1 cellular context compared by ENCODE assay signal in genomic region chr22:40239345-40239683, GRCh38.
TF ChIP-seq lines count a peak whose summit lies in the region.

No MANE protein-coding gene starts in this region.

TF ChIP-seq in HCT116, 20 proteins besides CTCF, POLR2A, EP300 and RAD21 (continued from another document):
- TF ChIP-seq SP1 (IDR thresholded peaks at IDR 0.05; ENCODE audit: low read depth) (no peak), SIN3A (IDR thresholded peaks at IDR 0.05; ENCODE audit: low read depth) (no peak), SRF (IDR thresholded peaks at IDR 0.05; ENCODE audit: low read depth) (no peak), MAX (IDR thresholded peaks at IDR 0.05) (no peak), ELF1 (IDR thresholded peaks at IDR 0.05; ENCODE audit: borderline replicate concordance, low read depth) (no peak), TCF7L2 (IDR thresholded peaks at IDR 0.05; ENCODE audit: borderline replicate concordance, extremely low read depth, insufficient read depth, insufficient read length) (no peak), CEBPB (IDR thresholded peaks at IDR 0.05; ENCODE audit: low read depth) (no peak)
